8 cellular contexts compared by ENCODE assay signal in genomic region chr1:110675060-110675791, GRCh38. TPM values are rescaled to one million over a fixed set of nuclear protein-coding genes. Genes with fewer than 3 reads are reported as not detected.
DNase-seq lines count a peak whose midpoint lies in the region; ATAC-seq and TF ChIP-seq lines count a peak whose summit lies in the region.

No MANE protein-coding gene starts in this region.

- peaks cover 47% of the 10 kb centered on the region for H3K36me3 Mint-ChIP-seq in activated CD4-positive, alpha-beta T cell treated with anti-CD3 and anti-CD28 coated beads, Interleukin-2, amount 10 ng/mL, durations not matched to agents 7 days and 5 days (ENCODE audit: low read depth)

- H3K27ac Mint-ChIP-seq in activated CD4-positive, alpha-beta T cell treated with anti-CD3 and anti-CD28 coated beads, Interleukin-2, amount 10 ng/mL, durations not matched to agents 7 days and 5 days, result peak overlapping the region; percentile 73

- no peak for DNase-seq in activated CD4-positive, alpha-beta T cell treated with anti-CD3 and anti-CD28 coated beads, Interleukin-2, amount 10 ng/mL, durations not matched to agents 7 days and 5 days
- no peak for DNase-seq in activated CD4-positive, alpha-beta T cell treated with anti-CD3 and anti-CD28 coated beads, Interleukin-2, amount 50 U/mL, for 48 hours
- DNase-seq in astrocyte of the spinal cord (ENCODE audit: low read depth, low spot score) (no peak), right lobe of liver (no peak), testis (no peak), NCI-H2081 (lab: John Stamatoyannopoulos, UW) (no peak), germinal center (ENCODE audit: low spot score) (no peak), Ammon's horn (ENCODE audit: low spot score) (no peak)

- H3K36me3 ChIP-seq in right lobe of liver (no peaks in the 10 kb centered on the region), testis (ENCODE audit: low read depth, missing control alignments) (no peaks in the 10 kb centered on the region)

- 27% methylated on average over 15 of the region's 57 CpGs for WGBS in right lobe of liver (ENCODE audit: insufficient coverage, low coverage, low lambda C conversion rate, missing lambda C conversion rate)
- WGBS in testis, 2 donors, result 6 to 13% methylated on average over 10 to 53 of the region's 57 CpGs

- in situ Hi-C loops in astrocyte of the spinal cord (cut with HindIII; ENCODE audit: low sequenced_read_pairs), result no loop called here

- H3K4me3 ChIP-seq in astrocyte of the spinal cord (ENCODE audit: low read depth, low read length) (peak overlapping the region; percentile 15), right lobe of liver (peak overlapping the region; percentile 29 to 50 (median 32)), testis (peak overlapping the region; percentile 50 to 68)

- no peak for TF ChIP-seq POLR2A in right lobe of liver (IDR thresholded peaks at IDR 0.05)
- no peak for TF ChIP-seq POLR2A in testis (IDR thresholded peaks at IDR 0.05)

- H3K4me1 ChIP-seq in right lobe of liver (peaks cover 0 to 11% (median 2%) of the 10 kb centered on the region in 4 donors), testis (no peaks in the 10 kb centered on the region)

- peak overlapping the region; percentile 68 for H3K4me3 Mint-ChIP-seq in activated CD4-positive, alpha-beta T cell treated with anti-CD3 and anti-CD28 coated beads, Interleukin-2, amount 10 ng/mL, durations not matched to agents 7 days and 5 days

- peaks cover 0 to 19% of the 10 kb centered on the region in 2 donors for H3K27me3 ChIP-seq in right lobe of liver
- no peaks in the 10 kb centered on the region for H3K27me3 ChIP-seq in testis

- H3K27ac ChIP-seq in right lobe of liver (peak overlapping the region in 2 of 3 donors; percentile 6 to 37), testis (no peak overlapping the region)

- CTCF ChIA-PET in activated CD4-positive, alpha-beta T cell treated with anti-CD3 and anti-CD28 coated beads, Interleukin-2, amount 10 ng/mL, durations not matched to agents 7 days and 5 days (lab: Charles Lee), result interaction anchor here (1.0 to 3.6 kb wide), 6 partner anchors 8 to 90 kb away, joined by 3 to 10 read pairs (median 4); no protein-coding TSS in a partner anchor

- no peaks in the 10 kb centered on the region for H3K9me3 Mint-ChIP-seq in activated CD4-positive, alpha-beta T cell treated with anti-CD3 and anti-CD28 coated beads, Interleukin-2, amount 10 ng/mL, durations not matched to agents 7 days and 5 days

- ATAC-seq in right lobe of liver, result peak; percentile 14 to 27 (median 21)

- H3K9me3 ChIP-seq in right lobe of liver (no peaks in the 10 kb centered on the region), testis (no peaks in the 10 kb centered on the region)

- POLR2A ChIA-PET in activated CD4-positive, alpha-beta T cell treated with anti-CD3 and anti-CD28 coated beads, Interleukin-2, amount 10 ng/mL, durations not matched to agents 7 days and 5 days (lab: Charles Lee), result no interaction called here

- H3K4me1 Mint-ChIP-seq in activated CD4-positive, alpha-beta T cell treated with anti-CD3 and anti-CD28 coated beads, Interleukin-2, amount 10 ng/mL, durations not matched to agents 7 days and 5 days, result peaks cover 27% of the 10 kb centered on the region

- intact Hi-C loops in right lobe of liver (cut with DNase I) (no loop called here), testis (cut with DNase I; ENCODE audit: low total_unique reads) (no loop called here)

- TF ChIP-seq CTCF in astrocyte of the spinal cord (IDR thresholded peaks at IDR 0.05; ENCODE audit: low read depth, low read length) (no peak), right lobe of liver (IDR thresholded peaks at IDR 0.05) (no peak), testis (IDR thresholded peaks at IDR 0.05) (no peak)

- no peaks in the 10 kb centered on the region for H3K27me3 Mint-ChIP-seq in activated CD4-positive, alpha-beta T cell treated with anti-CD3 and anti-CD28 coated beads, Interleukin-2, amount 10 ng/mL, durations not matched to agents 7 days and 5 days

RNA-seq across cellular contexts. Expression of gene KCNA3, which starts 0.5 kb away (rescaled TPM):
- 10 to 100 TPM; 67.0 to 73.3 TPM for total RNA-seq in activated CD4-positive, alpha-beta T cell treated with anti-CD3 and anti-CD28 coated beads, Interleukin-2, amount 10 ng/mL, durations not matched to agents 7 days and 5 days
- 1 to 10 TPM in 1 of 6 experiments, under 1 TPM in 5; 0.09 to 1.2 (median 0.45) TPM for total RNA-seq in right lobe of liver
- 1 to 10 TPM; 3.4 to 6.7 TPM for total RNA-seq in testis
- 1.3 TPM for polyA plus RNA-seq in testis (ENCODE audit: insufficient read depth, low read depth, low replicate concordance)

Comparison
In these comparisons a context has a peak if more than half of its experiments do, and no peak if none do; other contexts are left out.
1. H3K27ac ChIP-seq: peak in right lobe of liver (2 of 3); none in testis (0 of 2).
2. RNA of gene KCNA3, which starts 0.5 kb away (total RNA-seq): 67.0 to 73.3 TPM in activated CD4-positive, alpha-beta T cell treated with anti-CD3 and anti-CD28 coated beads, Interleukin-2, amount 10 ng/mL, durations not matched to agents 7 days and 5 days; 3.4 to 6.7 TPM in testis and 0.09 to 1.2 TPM in right lobe of liver; every median in the first group is over 4 times any median in the second.
3. Peak in every context shown above with its lines, with median percentiles within 50 percentile points of each other: H3K4me3 ChIP-seq.